27 cellular contexts compared by ENCODE assay signal in the genomic region with DNA sequence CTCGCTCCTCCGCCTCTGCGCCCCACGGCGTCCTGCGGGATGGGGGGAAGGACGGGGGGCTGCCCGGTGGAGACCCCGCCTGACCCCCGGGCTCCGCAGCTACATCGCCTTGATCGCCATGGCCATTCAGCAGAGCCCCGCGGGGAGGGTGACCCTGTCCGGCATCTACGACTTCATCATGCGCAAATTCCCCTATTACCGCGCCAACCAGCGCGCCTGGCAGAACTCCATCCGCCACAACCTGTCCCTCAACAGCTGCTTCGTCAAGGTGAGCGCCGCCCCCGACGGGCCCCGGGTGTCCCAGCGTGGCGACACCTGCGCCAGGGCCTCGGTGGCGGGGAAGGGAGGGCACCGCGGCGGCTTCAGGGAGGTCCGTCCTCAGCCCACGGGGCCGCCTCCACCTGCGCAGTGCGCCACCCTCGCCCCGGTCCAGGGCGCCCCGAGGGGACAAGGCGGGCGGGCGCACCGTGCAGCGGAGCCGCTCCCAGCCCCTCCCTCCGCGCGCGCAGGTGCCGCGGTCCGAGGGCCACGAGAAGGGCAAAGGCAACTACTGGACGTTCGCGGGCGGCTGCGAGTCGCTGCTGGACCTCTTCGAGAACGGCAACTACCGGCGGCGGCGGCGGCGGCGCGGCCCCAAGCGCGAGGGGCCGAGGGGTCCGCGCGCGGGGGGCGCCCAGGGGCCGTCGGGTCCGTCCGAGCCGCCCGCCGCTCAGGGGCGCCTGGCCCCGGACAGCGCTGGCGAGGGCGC. TPM values are rescaled to one million over a fixed set of nuclear protein-coding genes. Genes with fewer than 3 reads are reported as not detected.
A peak's percentile ranks its signal among the peaks of the same experiment; 100 is the strongest.
DNase-seq lines count a peak whose midpoint lies in the region; ATAC-seq and TF ChIP-seq lines count a peak whose summit lies in the region.
"Had no signal": no experiment of that assay in that cellular context is flagged by ENCODE, and none has a peak within 500 bp of the region (broad histone marks: within the 10 kb centered on the region; RNA-seq: fewer than 3 reads in every experiment).

No MANE protein-coding gene starts in this region.

- H2BK12ac ChIP-seq in H9 (ENCODE audit: insufficient read length, low read depth, low read length): no peak overlapping the region

- H2BK15ac ChIP-seq in H9 (ENCODE audit: low read depth, low read length): no peak overlapping the region; the same call in 1 of the 2 replicates

- WGBS in H9 (ENCODE audit: extremely low coverage, insufficient read length, low lambda C conversion rate): no CpG with 5 or more reads among the region's 96 CpGs
- WGBS in stomach, 5 donors: 5 to 12% (median 9%) methylated on average over 19 to 96 of the region's 96 CpGs

- no peak overlapping the region for H3K4ac ChIP-seq in H9 (ENCODE audit: low read depth, low read length)

- no peak overlapping the region for H2BK5ac ChIP-seq in H9 (ENCODE audit: insufficient read length, low read length)

- no peak overlapping the region for H2AFZ ChIP-seq in H9 (ENCODE audit: low read length)

- peaks cover 8 to 20% of the 10 kb centered on the region in 2 experiments for H3K9me3 Mint-ChIP-seq in H9
- H3K9me3 Mint-ChIP-seq: activated CD4-positive, alpha-beta memory T cell treated with anti-CD3 and anti-CD28 coated beads, Interleukin-2, amount 10 ng/mL, durations not matched to agents 7 days and 5 days; activated T-helper 2 cell treated with anti-CD3 and anti-CD28 coated beads, Interferon-gamma antibody, Interleukin-2, Interleukin-4, amounts not matched to agents 10 μg/mL and 5 μg/mL and 100 μg/mL, durations not matched to agents 14 hours and 24 hours and 36 hours; effector memory CD8-positive, alpha-beta T cell had no signal

- ATAC-seq in mucosa of descending colon (peak; percentile 53), HG03139 (IDR thresholded peaks at IDR 0.05; ENCODE audit: unreplicated experiment) (no peak)
- ATAC-seq: effector memory CD8-positive, alpha-beta T cell; esophagus mucosa; left cardiac atrium; psoas muscle had no signal

- H3K23me2 ChIP-seq in H9 (ENCODE audit: insufficient read length, low read depth, low read length, poor library complexity, severe bottlenecking): peaks cover 8% of the 10 kb centered on the region

- H2AK5ac ChIP-seq in H9 (ENCODE audit: insufficient read length, low read length): no peak overlapping the region

- no peak for TF ChIP-seq CTCF in H9 (conservative IDR thresholded peaks at IDR 0.05)
- no peak for TF ChIP-seq CTCF in colonic mucosa (IDR thresholded peaks at IDR 0.05)
- TF ChIP-seq CTCF in mucosa of descending colon (IDR thresholded peaks at IDR 0.05): no peak
- no peak for TF ChIP-seq CTCF in stomach (IDR thresholded peaks at IDR 0.05)

- TF ChIP-seq POLR2A in stomach (IDR thresholded peaks at IDR 0.05): no peak

- H4K91ac ChIP-seq in H9 (ENCODE audit: insufficient read length, low read depth, low read length): no peak overlapping the region

- H3K4me1 Mint-ChIP-seq in H9: no peaks in the 10 kb centered on the region
- H3K4me1 Mint-ChIP-seq: activated CD4-positive, alpha-beta memory T cell treated with anti-CD3 and anti-CD28 coated beads, Interleukin-2, amount 10 ng/mL, durations not matched to agents 7 days and 5 days had no signal

- no peak overlapping the region for H3T11ph ChIP-seq in H9 (ENCODE audit: low read length)

- no peak overlapping the region for H4K8ac ChIP-seq in H9 (replicated peaks; ENCODE audit: insufficient read length, low read depth, low read length)

- H3K4me3 Mint-ChIP-seq in H9: peak overlapping the region in 1 of 2 experiments; percentile 61; a peak in 1 of 5 replicates
- H3K4me3 Mint-ChIP-seq: activated CD4-positive, alpha-beta memory T cell treated with anti-CD3 and anti-CD28 coated beads, Interleukin-2, amount 10 ng/mL, durations not matched to agents 7 days and 5 days; activated naive CD8-positive, alpha-beta T cell; effector memory CD8-positive, alpha-beta T cell had no signal

- no peaks in the 10 kb centered on the region for H4K20me1 ChIP-seq in H9 (ENCODE audit: control insufficient read depth, insufficient read depth, insufficient read length)

- no peak for TF ChIP-seq EP300 in stomach (IDR thresholded peaks at IDR 0.05)

- H3K27me3 ChIP-seq in H9 (ENCODE audit: insufficient read depth, low read length): peaks cover 33% of the 10 kb centered on the region
- H3K27me3 ChIP-seq in colonic mucosa: peaks cover 18% of the 10 kb centered on the region
- peaks cover 21 to 98% (median 55%) of the 10 kb centered on the region in 3 donors for H3K27me3 ChIP-seq in stomach

- H3K9ac ChIP-seq in H9 (ENCODE audit: extremely low read depth, insufficient read length, low read length): no peak overlapping the region
- H3K9ac ChIP-seq in colonic mucosa (ENCODE audit: low read depth in 2 of 2, low read length in 2 of 2): no peak overlapping the region

- no peaks in the 10 kb centered on the region for H3K79me2 ChIP-seq in H9 (ENCODE audit: insufficient read depth, low read length)

- no peak overlapping the region for H3K56ac ChIP-seq in H9 (ENCODE audit: insufficient read length, low read depth, low read length)

- no peak overlapping the region for H3K27ac Mint-ChIP-seq in H9
- H3K27ac Mint-ChIP-seq: activated CD4-positive, alpha-beta memory T cell treated with anti-CD3 and anti-CD28 coated beads, Interleukin-2, amount 10 ng/mL, durations not matched to agents 7 days and 5 days; activated naive CD8-positive, alpha-beta T cell; activated T-helper 2 cell treated with anti-CD3 and anti-CD28 coated beads, Interferon-gamma antibody, Interleukin-2, Interleukin-4, amounts not matched to agents 10 μg/mL and 5 μg/mL and 100 μg/mL, durations not matched to agents 14 hours and 24 hours and 36 hours; effector memory CD8-positive, alpha-beta T cell had no signal

- H3K4me3 ChIP-seq in colonic mucosa (peak overlapping the region; percentile 12), mucosa of descending colon (no peak overlapping the region), stomach (peak overlapping the region in 3 of 4 donors; percentile 19 to 39 (median 20))
- H3K4me3 ChIP-seq: psoas muscle, SJSA1, tibial artery had no signal

- H3K4me1 ChIP-seq in H9 (ENCODE audit: insufficient read depth, low read length) (no peaks in the 10 kb centered on the region), colonic mucosa (peaks cover 10% of the 10 kb centered on the region), mucosa of descending colon (ENCODE audit: low read depth) (peaks cover 8% of the 10 kb centered on the region), stomach (peaks cover 14 to 27% (median 20%) of the 10 kb centered on the region in 4 donors)
- H3K4me1 ChIP-seq: psoas muscle, SJSA1 had no signal

- H3K14ac ChIP-seq in H9 (ENCODE audit: insufficient read depth, low read length): no peak overlapping the region

- H4K5ac ChIP-seq in H9 (ENCODE audit: insufficient read length, low read depth, low read length): no peak overlapping the region

- H3K27ac ChIP-seq in H9 (ENCODE audit: insufficient read length, low read depth, low read length): no peak overlapping the region
- no peak overlapping the region for H3K27ac ChIP-seq in colonic mucosa
- H3K27ac ChIP-seq in stomach: no peak overlapping the region
- H3K27ac ChIP-seq: C4-2B, psoas muscle, SJSA1, tibial artery had no signal

- H3K4me2 ChIP-seq in H9 (ENCODE audit: insufficient read depth, insufficient read length, low read length): peak overlapping the region; percentile 8

- intact Hi-C loops in colonic mucosa (cut with DNase I) (no loop called here), mucosa of descending colon (cut with DNase I, micrococcal nuclease) (no loop called here), stomach (cut with DNase I; ENCODE audit: low total_unique reads) (no loop called here)

- no peak overlapping the region for H3K23ac ChIP-seq in H9 (ENCODE audit: insufficient read length, low read depth, low read length)

- H3K9me3 ChIP-seq in H9 (ENCODE audit: control insufficient read depth, low read depth, low read length) (no peaks in the 10 kb centered on the region), colonic mucosa (no peaks in the 10 kb centered on the region), mucosa of descending colon (no peaks in the 10 kb centered on the region), stomach (no peaks in the 10 kb centered on the region)
- H3K9me3 ChIP-seq: psoas muscle, SJSA1, tibial artery had no signal

- DNase-seq in H9 (no peak), colonic mucosa (no peak), mucosa of descending colon (peak in 2 of 3 donors; percentile 46 to 63), stomach (no peak), NCI-H1930 (lab: John Stamatoyannopoulos, UW) (no peak), NOMO-1 (lab: John Stamatoyannopoulos, UW; ENCODE audit: unreplicated experiment in 2 of 2) (no peak)
- DNase-seq: activated CD4-positive, alpha-beta memory T cell treated with anti-CD3 and anti-CD28 coated beads, Interleukin-2, amount 10 ng/mL, durations not matched to agents 7 days and 5 days; Calu3; cortex of kidney; effector memory CD8-positive, alpha-beta T cell; foreskin fibroblast; left cardiac atrium; mesenchymal stem cell; MV-4-11; NCI-H146; psoas muscle; T-helper 1 cell had no signal

- H3K79me1 ChIP-seq in H9 (ENCODE audit: insufficient read depth, low read depth, low read length, poor library complexity, severe bottlenecking): no peaks in the 10 kb centered on the region

- no peak overlapping the region for H3K18ac ChIP-seq in H9 (ENCODE audit: insufficient read length, low read depth, low read length)

- no peaks in the 10 kb centered on the region; a peak in 2 of 7 replicates for H3K36me3 Mint-ChIP-seq in H9 (ENCODE audit: insufficient read depth in 1 of 3, low read depth in 3 of 3)
- H3K36me3 Mint-ChIP-seq: activated naive CD8-positive, alpha-beta T cell had no signal

- peaks cover 69% of the 10 kb centered on the region for H3K27me3 Mint-ChIP-seq in H9 (ENCODE audit: low read depth)

- H2BK120ac ChIP-seq in H9 (ENCODE audit: low read depth, low read length, poor library complexity, severe bottlenecking): no peak overlapping the region

- no peak overlapping the region for H2BK20ac ChIP-seq in H9 (ENCODE audit: low read depth, low read length, poor library complexity, severe bottlenecking)

- H3K36me3 ChIP-seq in colonic mucosa (no peaks in the 10 kb centered on the region), mucosa of descending colon (ENCODE audit: low read depth) (no peaks in the 10 kb centered on the region), stomach (no peaks in the 10 kb centered on the region)
- H3K36me3 ChIP-seq: SJSA1, tibial artery had no signal

RNA-seq across cellular contexts. Expression of gene FOXL3, which starts 0.8 kb away (rescaled TPM):
- total RNA-seq in H9 (2021): not detected in 2 replicates
- total RNA-seq in colonic mucosa: under 1 TPM in 1 of 2 donors, not detected in 1; 0.79 TPM
- under 1 TPM in 1 of 3 donors, not detected in 2; 0.43 TPM for total RNA-seq in mucosa of descending colon
- not detected for total RNA-seq in stomach
- not detected for polyA plus RNA-seq in stomach
- total RNA-seq: activated CD4-positive, alpha-beta memory T cell treated with anti-CD3 and anti-CD28 coated beads, Interleukin-2, amount 10 ng/mL, durations not matched to agents 7 days and 5 days; activated T-helper 2 cell treated with anti-CD3 and anti-CD28 coated beads, Interferon-gamma antibody, Interleukin-2, Interleukin-4, amounts not matched to agents 10 μg/mL and 5 μg/mL and 100 μg/mL, durations not matched to agents 14 hours and 24 hours and 36 hours; aorta; Calu3; cardiac septum; esophagus mucosa; left cardiac atrium; LHCN-M2; psoas muscle; SJSA1 had no signal
- polyA plus RNA-seq: aorta, psoas muscle had no signal

Comparison
In these comparisons a context has a peak if more than half of its experiments do, and no peak if none do; other contexts are left out.
1. DNase-seq: peak in mucosa of descending colon (2 of 3); none in H9 (single experiment), colonic mucosa (single experiment), stomach (single experiment), NCI-H1930 (0 of 2) and NOMO-1 (0 of 2).